ENCODE assay signal across 8 cellular contexts in the genomic region with DNA sequence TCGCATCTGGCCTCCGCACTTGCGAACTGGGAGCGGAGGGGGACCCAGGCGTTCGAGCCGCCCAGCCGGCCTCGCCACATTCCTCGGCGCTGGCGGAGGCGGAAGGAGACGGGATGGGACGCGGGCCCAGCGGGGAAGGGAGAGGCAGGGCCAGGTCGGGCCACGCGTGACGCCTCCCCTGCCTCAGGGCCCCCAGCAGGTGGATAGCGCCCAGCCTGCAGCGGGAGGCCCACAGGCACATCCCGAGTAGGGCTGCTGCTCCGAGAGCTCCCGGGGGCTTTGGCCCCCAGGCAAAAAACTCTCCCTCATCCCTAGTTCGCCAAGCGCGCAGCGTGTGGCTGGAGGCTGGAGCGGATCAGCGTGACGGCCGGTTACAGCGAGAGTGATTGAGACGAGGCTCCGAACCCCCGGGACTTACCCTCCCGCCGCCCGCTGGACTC. TPM values are rescaled to one million over a fixed set of nuclear protein-coding genes. Genes with fewer than 3 reads are reported as not detected.
DNase-seq lines count a peak whose midpoint lies in the region; ATAC-seq and TF ChIP-seq lines count a peak whose summit lies in the region.

No MANE protein-coding gene starts in this region.

- H3K4me1 ChIP-seq in BLaER1 treated with 17β-estradiol and CSF1 and Interleukin-3, amounts not matched to agents 10 nM and 100 nM, result peaks cover 51 to 80% (median 72%) of the 10 kb centered on the region in 10 experiments

- H3K36me3 Mint-ChIP-seq in HFFc6 (ENCODE audit: low read depth), result peaks cover 9% of the 10 kb centered on the region
- no peaks in the 10 kb centered on the region for H3K36me3 Mint-ChIP-seq in activated CD4-positive, alpha-beta memory T cell treated with anti-CD3 and anti-CD28 coated beads, Interleukin-2, amount 10 ng/mL, durations not matched to agents 7 days and 5 days (ENCODE audit: low read depth)
- peaks cover 6% of the 10 kb centered on the region for H3K36me3 Mint-ChIP-seq in osteocyte (ENCODE audit: unreplicated experiment)

- H3K36me3 ChIP-seq in BLaER1 treated with 17β-estradiol and CSF1 and Interleukin-3, amounts not matched to agents 10 nM and 100 nM, result peaks cover 16 to 27% (median 24%) of the 10 kb centered on the region in 11 experiments

- H3K9ac ChIP-seq in BLaER1 treated with 17β-estradiol and CSF1 and Interleukin-3, amounts not matched to agents 10 nM and 100 nM, result peak overlapping the region; percentile 74 to 82 (median 80)

- peak overlapping the region; percentile 94 to 100 (median 99) for H3K4me2 ChIP-seq in BLaER1 treated with 17β-estradiol and CSF1 and Interleukin-3, amounts not matched to agents 10 nM and 100 nM

- DNase-seq in HFFc6, result peak; percentile 56
- DNase-seq in activated CD4-positive, alpha-beta memory T cell treated with anti-CD3 and anti-CD28 coated beads, Interleukin-2, amount 10 ng/mL, durations not matched to agents 7 days and 5 days, result peak; percentile 28
- peak; percentile 52 for DNase-seq in glomerular visceral epithelial cell (ENCODE audit: extremely low spot score)
- DNase-seq in osteocyte (ENCODE audit: extremely low spot score, unreplicated experiment), result no peak
- DNase-seq in stimulated activated CD4-positive, alpha-beta T cell treated with anti-CD3 and anti-CD28 coated beads, Interleukin-15, amount 100 ng/mL, for 24 hours, result no peak

- peak overlapping the region; percentile 76 to 96 (median 86) for H3K4me3 ChIP-seq in BLaER1 treated with 17β-estradiol and CSF1 and Interleukin-3, amounts not matched to agents 10 nM and 100 nM

- peaks cover 4% of the 10 kb centered on the region for H3K27me3 Mint-ChIP-seq in HFFc6 (ENCODE audit: insufficient read depth)
- H3K27me3 Mint-ChIP-seq in activated CD4-positive, alpha-beta memory T cell treated with anti-CD3 and anti-CD28 coated beads, Interleukin-2, amount 10 ng/mL, durations not matched to agents 7 days and 5 days, result peaks cover 46% of the 10 kb centered on the region
- no peaks in the 10 kb centered on the region for H3K27me3 Mint-ChIP-seq in osteocyte (ENCODE audit: unreplicated experiment)

- H3K4me3 Mint-ChIP-seq in HFFc6, result peak overlapping the region; percentile 86
- H3K4me3 Mint-ChIP-seq in activated CD4-positive, alpha-beta memory T cell treated with anti-CD3 and anti-CD28 coated beads, Interleukin-2, amount 10 ng/mL, durations not matched to agents 7 days and 5 days, result peak overlapping the region; percentile 77
- H3K4me3 Mint-ChIP-seq in osteocyte (ENCODE audit: unreplicated experiment), result peak overlapping the region; percentile 86

- ATAC-seq in HG02759 (IDR thresholded peaks at IDR 0.05; ENCODE audit: unreplicated experiment) (no peak), HG03139 (IDR thresholded peaks at IDR 0.05; ENCODE audit: unreplicated experiment) (no peak)

- peaks cover 36 to 51% (median 43%) of the 10 kb centered on the region in 11 experiments for H3K27me3 ChIP-seq in BLaER1 treated with 17β-estradiol and CSF1 and Interleukin-3, amounts not matched to agents 10 nM and 100 nM

- no peaks in the 10 kb centered on the region for H3K9me3 ChIP-seq in BLaER1 treated with 17β-estradiol and CSF1 and Interleukin-3, amounts not matched to agents 10 nM and 100 nM (replicated peaks in 1 of 11)

- H4K20me1 ChIP-seq in BLaER1 treated with 17β-estradiol and CSF1 and Interleukin-3, amounts not matched to agents 10 nM and 100 nM, result peaks cover 20 to 49% (median 43%) of the 10 kb centered on the region in 11 experiments; a peak in 20 of 22 replicates

- H3K9me3 Mint-ChIP-seq in HFFc6 (no peaks in the 10 kb centered on the region), osteocyte (ENCODE audit: unreplicated experiment) (no peaks in the 10 kb centered on the region)
- H3K9me3 Mint-ChIP-seq in activated CD4-positive, alpha-beta memory T cell treated with anti-CD3 and anti-CD28 coated beads, Interleukin-2, amount 10 ng/mL, durations not matched to agents 7 days and 5 days, result no peaks in the 10 kb centered on the region

- H3K27ac Mint-ChIP-seq in HFFc6, result peak overlapping the region; percentile 62
- H3K27ac Mint-ChIP-seq in activated CD4-positive, alpha-beta memory T cell treated with anti-CD3 and anti-CD28 coated beads, Interleukin-2, amount 10 ng/mL, durations not matched to agents 7 days and 5 days, result no peak overlapping the region
- peak overlapping the region; percentile 77 for H3K27ac Mint-ChIP-seq in osteocyte (ENCODE audit: unreplicated experiment)

- POLR2A ChIA-PET in activated CD4-positive, alpha-beta memory T cell treated with anti-CD3 and anti-CD28 coated beads, Interleukin-2, amount 10 ng/mL, durations not matched to agents 7 days and 5 days (lab: Charles Lee), result interaction anchor here (1.4 to 4.8 kb wide), 4 partner anchors 9 to 98 kb away, joined by 4 to 36 read pairs (median 4); partner anchors contain the start of genes PSMC3IP, RETREG3, TUBG1 and VPS25

- TF ChIP-seq CTCF in HFFc6 (IDR thresholded peaks at IDR 0.05) (no peak), osteocyte (IDR thresholded peaks at IDR 0.05) (no peak)

- H3K27ac ChIP-seq in BLaER1 treated with 17β-estradiol and CSF1 and Interleukin-3, amounts not matched to agents 10 nM and 100 nM, result peak overlapping the region in 10 of 11 experiments; percentile 52 to 73 (median 68); a peak in 20 of 22 replicates

- H3K4me1 Mint-ChIP-seq in HFFc6 (ENCODE audit: low read depth) (peaks cover 46% of the 10 kb centered on the region), osteocyte (ENCODE audit: unreplicated experiment) (peaks cover 40% of the 10 kb centered on the region)
- H3K4me1 Mint-ChIP-seq in activated CD4-positive, alpha-beta memory T cell treated with anti-CD3 and anti-CD28 coated beads, Interleukin-2, amount 10 ng/mL, durations not matched to agents 7 days and 5 days, result peaks cover 44% of the 10 kb centered on the region

- CTCF ChIA-PET in activated CD4-positive, alpha-beta memory T cell treated with anti-CD3 and anti-CD28 coated beads, Interleukin-2, amount 10 ng/mL, durations not matched to agents 7 days and 5 days (lab: Charles Lee), result interaction anchor here (1.3 kb wide), 1 partner anchor 98 kb away, joined by 3 read pairs; no protein-coding TSS in a partner anchor

RNA-seq across cellular contexts. Expression of gene PLEKHH3, which starts 0.8 kb away (rescaled TPM):
- total RNA-seq in HFFc6 (2021; fragmentation: NEBNext Ultra II Directional; extraction: Animal tissue kit (Norgen Biotek cat#: 25700)), result 10 to 100 TPM; 16.4 to 22.4 (median 19.1) TPM
- 1 to 10 TPM; 1.8 to 3.1 TPM for total RNA-seq in activated CD4-positive, alpha-beta memory T cell treated with anti-CD3 and anti-CD28 coated beads, Interleukin-2, amount 10 ng/mL, durations not matched to agents 7 days and 5 days
- 26.7 and 28.9 TPM in 2 replicates for total RNA-seq in osteocyte

RNA-seq across cellular contexts. Expression of gene CCR10, which starts 5.6 kb away (rescaled TPM):
- total RNA-seq in HFFc6 (2021; fragmentation: NEBNext Ultra II Directional; extraction: Animal tissue kit (Norgen Biotek cat#: 25700)), result 1 to 10 TPM; 1.7 to 2.9 (median 2.2) TPM
- 1 to 10 TPM in 1 of 2 experiments, under 1 TPM in 1; 0.68 to 1.1 TPM for total RNA-seq in activated CD4-positive, alpha-beta memory T cell treated with anti-CD3 and anti-CD28 coated beads, Interleukin-2, amount 10 ng/mL, durations not matched to agents 7 days and 5 days
- total RNA-seq in osteocyte, result 1.2 and 1.6 TPM in 2 replicates

RNA-seq across cellular contexts. Expression of gene CNTNAP1, which starts 6.3 kb away (rescaled TPM):
- total RNA-seq in HFFc6 (2021; fragmentation: NEBNext Ultra II Directional; extraction: Animal tissue kit (Norgen Biotek cat#: 25700)), result 10 to 100 TPM; 26.0 to 43.7 (median 37.7) TPM
- 1 to 10 TPM; 1.2 TPM for total RNA-seq in activated CD4-positive, alpha-beta memory T cell treated with anti-CD3 and anti-CD28 coated beads, Interleukin-2, amount 10 ng/mL, durations not matched to agents 7 days and 5 days
- 35.8 and 40.4 TPM in 2 replicates for total RNA-seq in osteocyte

RNA-seq across cellular contexts. Expression of gene TUBG2, which starts 16.9 kb away (rescaled TPM):
- 10 to 100 TPM; 15.2 to 17.3 (median 16.9) TPM for total RNA-seq in HFFc6 (2021; fragmentation: NEBNext Ultra II Directional; extraction: Animal tissue kit (Norgen Biotek cat#: 25700))
- total RNA-seq in activated CD4-positive, alpha-beta memory T cell treated with anti-CD3 and anti-CD28 coated beads, Interleukin-2, amount 10 ng/mL, durations not matched to agents 7 days and 5 days, result 1 to 10 TPM; 7.2 to 7.5 TPM
- total RNA-seq in osteocyte, result 32.8 and 33.3 TPM in 2 replicates

Comparison
In these comparisons a context has a peak if more than half of its experiments do, and no peak if none do; other contexts are left out.
1. DNase-seq: peak in HFFc6 (single experiment), activated CD4-positive, alpha-beta memory T cell treated with anti-CD3 and anti-CD28 coated beads, Interleukin-2, amount 10 ng/mL, durations not matched to agents 7 days and 5 days (single experiment) and glomerular visceral epithelial cell (single experiment); none in osteocyte (single experiment) and stimulated activated CD4-positive, alpha-beta T cell treated with anti-CD3 and anti-CD28 coated beads, Interleukin-15, amount 100 ng/mL, for 24 hours (single experiment).
2. RNA of gene CNTNAP1, which starts 6.3 kb away (total RNA-seq): 26.0 to 43.7 TPM in HFFc6 and 35.8 to 40.4 TPM in osteocyte; 1.2 TPM in activated CD4-positive, alpha-beta memory T cell treated with anti-CD3 and anti-CD28 coated beads, Interleukin-2, amount 10 ng/mL, durations not matched to agents 7 days and 5 days; every median in the first group is over 10 times any median in the second.
3. Peak in every context shown above with its lines, with median percentiles within 50 percentile points of each other: H3K4me3 Mint-ChIP-seq.